In genomic region chrX:13398073-13398823, GRCh38 we compare ENCODE assay signal across 8 cellular contexts.
DNase-seq lines count a peak whose midpoint lies in the region; ATAC-seq and TF ChIP-seq lines count a peak whose summit lies in the region.

No MANE protein-coding gene starts in this region.

- no peak overlapping the region for H3K27ac ChIP-seq in neuronal stem cell (replicated peaks; ENCODE audit: low read length)

- no peak overlapping the region for H3K14ac ChIP-seq in neuronal stem cell (ENCODE audit: low read length)

- H3K4me1 ChIP-seq in neuronal stem cell (ENCODE audit: control insufficient read depth in 2 of 2, insufficient read depth in 1 of 2, low read depth in 1 of 2, low read length in 2 of 2) = peaks cover 0 to 5% of the 10 kb centered on the region in 2 donors

- H3K9ac ChIP-seq in neuronal stem cell (ENCODE audit: low read depth, low read length, poor library complexity) = no peak overlapping the region

- no peak overlapping the region for H3K4me2 ChIP-seq in neuronal stem cell (ENCODE audit: insufficient read depth, low read length, poor library complexity, severe bottlenecking)

- no peaks in the 10 kb centered on the region for H3K9me3 ChIP-seq in neuronal stem cell (replicated peaks in 1 of 2; ENCODE audit: control insufficient read depth in 2 of 2, insufficient read depth in 1 of 2, low read depth in 1 of 2, low read length in 2 of 2)

- no peak overlapping the region for H4K8ac ChIP-seq in neuronal stem cell (ENCODE audit: low read depth, low read length)

- no peak overlapping the region for H3K4ac ChIP-seq in neuronal stem cell (ENCODE audit: low read length)

- no peak overlapping the region for H2BK15ac ChIP-seq in neuronal stem cell (ENCODE audit: low read length)

- DNase-seq in COLO668 (lab: John Stamatoyannopoulos, UW; ENCODE audit: unreplicated experiment) (peak; percentile 1), NCI-H2196 (lab: John Stamatoyannopoulos, UW; ENCODE audit: unreplicated experiment) (peak; percentile 20), epithelial cell of esophagus (ENCODE audit: low read depth) (peak; percentile 96), neuronal stem cell (ENCODE audit: low spot score) (peak; percentile 1), NCI-H146 treated with DMSO at 0.1 percent for 48 hours (lab: John Stamatoyannopoulos, UW; ENCODE audit: unreplicated experiment) (no peak), KBM-7 (no peak)

- H2AFZ ChIP-seq in neuronal stem cell (ENCODE audit: low read length) = peak overlapping the region; percentile 21

- TF ChIP-seq CTCF in epithelial cell of esophagus (IDR thresholded peaks at IDR 0.05; ENCODE audit: insufficient read depth, low read depth, low read length, missing control alignments) = no peak

- H2AK5ac ChIP-seq in neuronal stem cell (ENCODE audit: low read depth, low read length) = no peak overlapping the region

- no peak overlapping the region for H2BK12ac ChIP-seq in neuronal stem cell (ENCODE audit: low read length)

- in situ Hi-C loops in KBM-7 (cut with MboI; ENCODE audit: low pct_unique_long_range_greater_than_20kb, low sequenced_read_pairs) = no loop called here

- H3K4me3 ChIP-seq in epithelial cell of esophagus (ENCODE audit: low read length) = no peak overlapping the region
- H3K4me3 ChIP-seq in neuronal stem cell (ENCODE audit: low read length in 2 of 2) = no peak overlapping the region

- no peak overlapping the region for H3K23ac ChIP-seq in neuronal stem cell (ENCODE audit: low read depth, low read length, poor library complexity)

- no peak overlapping the region for H2BK120ac ChIP-seq in neuronal stem cell (ENCODE audit: low read depth, low read length)

- H3K18ac ChIP-seq in neuronal stem cell (ENCODE audit: low read length) = no peak overlapping the region

- no peaks in the 10 kb centered on the region for H3K79me1 ChIP-seq in neuronal stem cell (ENCODE audit: low read depth, low read length)

- no peaks in the 10 kb centered on the region for H3K36me3 ChIP-seq in neuronal stem cell (replicated peaks in 1 of 2; ENCODE audit: control insufficient read depth in 2 of 2, insufficient read depth in 2 of 2, low read length in 2 of 2)

- no peak overlapping the region for H4K91ac ChIP-seq in neuronal stem cell (ENCODE audit: low read depth, low read length, poor library complexity)

- H2BK5ac ChIP-seq in neuronal stem cell (ENCODE audit: low read length) = no peak overlapping the region

- ATAC-seq in HG02970 (IDR thresholded peaks at IDR 0.05; ENCODE audit: low FRiP score, unreplicated experiment) = no peak
- no peak for ATAC-seq in HG03378 (IDR thresholded peaks at IDR 0.05; ENCODE audit: unreplicated experiment)

- WGBS in neuronal stem cell (ENCODE audit: extremely low coverage in 2 of 2, insufficient read length in 2 of 2, insufficient replicate concordance in 1 of 2), 2 donors = no CpG with 5 or more reads among the region's 4 CpGs

- H3K27me3 ChIP-seq in neuronal stem cell (ENCODE audit: control insufficient read depth in 3 of 3, insufficient read depth in 3 of 3, low read depth in 1 of 3, low read length in 3 of 3) = no peaks in the 10 kb centered on the region

Comparison
In these comparisons a context has a peak if more than half of its experiments do, and no peak if none do; other contexts are left out.
1. DNase-seq: peak in COLO668 (single experiment), NCI-H2196 (single experiment), epithelial cell of esophagus (single experiment) and neuronal stem cell (single experiment); none in NCI-H146 treated with DMSO at 0.1 percent for 48 hours (single experiment) and KBM-7 (single experiment).